In the genomic region with DNA sequence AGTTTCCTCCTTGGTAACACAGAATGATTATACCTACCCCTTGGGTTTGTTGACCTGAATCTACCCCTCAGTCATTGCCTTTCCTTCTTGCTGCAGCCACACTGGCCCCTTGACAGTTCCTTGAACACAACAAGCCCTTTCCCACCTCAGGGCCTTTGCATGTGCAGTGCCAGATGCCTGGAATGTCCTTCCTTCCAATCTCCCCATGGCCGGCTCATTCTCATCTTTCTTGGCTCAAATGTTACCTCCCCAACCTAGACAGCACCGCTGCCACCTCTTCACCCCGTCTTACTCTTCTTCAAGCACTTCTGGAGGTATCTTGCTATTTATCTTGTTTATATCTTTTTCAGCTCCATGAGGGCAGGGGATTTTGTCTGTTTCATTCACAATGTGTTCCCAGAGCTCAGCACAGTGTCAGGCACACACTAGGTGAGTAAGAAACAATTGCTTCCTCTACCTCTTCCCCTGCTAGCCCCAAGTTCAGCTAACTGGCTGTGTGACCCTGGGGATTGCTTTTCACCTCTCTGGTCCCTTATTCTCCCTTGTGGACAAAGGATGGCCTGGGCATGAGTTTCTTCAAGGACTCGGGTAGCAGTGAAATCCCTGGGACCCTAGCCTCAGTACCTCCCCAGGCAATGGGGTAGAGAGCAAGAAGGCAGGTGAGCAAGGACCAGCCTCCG, we compare ENCODE assay signal across 14 cellular contexts.
A peak's percentile ranks its signal among the peaks of the same experiment; 100 is the strongest.
DNase-seq lines count a peak whose midpoint lies in the region; TF ChIP-seq lines count a peak whose summit lies in the region.
"Had no signal": no experiment of that assay in that cellular context is flagged by ENCODE, and none has a peak within 500 bp of the region (broad histone marks: within the 10 kb centered on the region; RNA-seq: fewer than 3 reads in every experiment).

No MANE protein-coding gene starts in this region.

- H3K9me3 ChIP-seq in adipocyte (ENCODE audit: control insufficient read depth, low read length) (no peaks in the 10 kb centered on the region), thyroid gland (no peaks in the 10 kb centered on the region), SJCRH30 (replicated peaks) (no peaks in the 10 kb centered on the region)

- TF ChIP-seq POLR2A in thyroid gland (IDR thresholded peaks at IDR 0.05): no peak

- peak overlapping the region; percentile 78 for H3K9ac ChIP-seq in adipocyte (ENCODE audit: low read length)

- H3K27me3 Mint-ChIP-seq in endothelial cell (ENCODE audit: unreplicated experiment) (peaks cover 12% of the 10 kb centered on the region), nephron (ENCODE audit: low read depth) (peaks cover 28% of the 10 kb centered on the region)

- H3K36me3 Mint-ChIP-seq in endothelial cell (ENCODE audit: low read depth, unreplicated experiment) (no peaks in the 10 kb centered on the region), nephron (ENCODE audit: low read depth) (no peaks in the 10 kb centered on the region)
- H3K36me3 Mint-ChIP-seq: CD4-positive, alpha-beta memory T cell; memory B cell had no signal

- H3K4me1 ChIP-seq in adipocyte (ENCODE audit: control insufficient read depth, insufficient read depth, low read length) (peaks cover 39% of the 10 kb centered on the region), thyroid gland (peaks cover 27 to 45% of the 10 kb centered on the region in 2 donors), SJCRH30 (peaks cover 24% of the 10 kb centered on the region)

- H3K4me3 ChIP-seq in adipocyte (ENCODE audit: low read length) (peak overlapping the region; percentile 33), thyroid gland (replicated peaks in 1 of 3) (no peak overlapping the region), SJCRH30 (no peak overlapping the region)

- no peak overlapping the region for H3K27ac Mint-ChIP-seq in endothelial cell (ENCODE audit: unreplicated experiment)
- H3K27ac Mint-ChIP-seq in nephron: peak overlapping the region in 2 of 3 experiments; percentile 11 to 89
- H3K27ac Mint-ChIP-seq: effector memory CD8-positive, alpha-beta T cell; memory B cell had no signal

- H3K27me3 ChIP-seq in adipocyte (replicated peaks; ENCODE audit: control insufficient read depth, insufficient read depth, low read length) (no peaks in the 10 kb centered on the region), thyroid gland (no peaks in the 10 kb centered on the region), SJCRH30 (peaks cover 5% of the 10 kb centered on the region)

- H3K27ac ChIP-seq in thyroid gland (peak overlapping the region; percentile 14 to 88 (median 72)), SJCRH30 (no peak overlapping the region)

- TF ChIP-seq CTCF in endothelial cell (IDR thresholded peaks at IDR 0.05; ENCODE audit: unreplicated experiment): no peak
- no peak for TF ChIP-seq CTCF in nephron (IDR thresholded peaks at IDR 0.05; ENCODE audit: unreplicated experiment in 3 of 3)
- TF ChIP-seq CTCF in thyroid gland (IDR thresholded peaks at IDR 0.05): no peak

- H3K4me3 Mint-ChIP-seq in endothelial cell (ENCODE audit: unreplicated experiment) (peak overlapping the region; percentile 71), nephron (no peak overlapping the region)
- H3K4me3 Mint-ChIP-seq: CD4-positive, alpha-beta memory T cell; effector memory CD8-positive, alpha-beta T cell; memory B cell had no signal

- H3K9me3 Mint-ChIP-seq in endothelial cell (ENCODE audit: unreplicated experiment): no peaks in the 10 kb centered on the region
- H3K9me3 Mint-ChIP-seq in nephron: peaks cover 5% of the 10 kb centered on the region
- H3K9me3 Mint-ChIP-seq: effector memory CD8-positive, alpha-beta T cell; memory B cell had no signal

- intact Hi-C loops in thyroid gland (cut with DNase I): no loop called here

- DNase-seq in adipocyte (ENCODE audit: low read depth) (no peak), endothelial cell (ENCODE audit: low spot score) (no peak), thyroid gland (no peak), cerebellar nuclear complex (lab: John Stamatoyannopoulos, UW) (no peak), hippocampal formation (lab: John Stamatoyannopoulos, UW) (no peak), SJCRH30 (no peak)
- DNase-seq: CD4-positive, alpha-beta memory T cell; effector memory CD8-positive, alpha-beta T cell; KG1; NCI-H526 treated with DMSO at 0.1 percent for 48 hours; stimulated activated naive CD4-positive, alpha-beta T cell; T1000 had no signal

- WGBS in thyroid gland, 2 donors: 89 to 90% methylated on average over 4 to 5 of the region's 5 CpGs

- H3K4me1 Mint-ChIP-seq in endothelial cell (ENCODE audit: unreplicated experiment) (peaks cover 13% of the 10 kb centered on the region), nephron (peaks cover 55% of the 10 kb centered on the region)
- H3K4me1 Mint-ChIP-seq: CD4-positive, alpha-beta memory T cell; memory B cell had no signal

- no peaks in the 10 kb centered on the region for H3K36me3 ChIP-seq in adipocyte (ENCODE audit: control insufficient read depth, insufficient read depth, low read length, severe bottlenecking)
- no peaks in the 10 kb centered on the region for H3K36me3 ChIP-seq in thyroid gland
- no peaks in the 10 kb centered on the region for H3K36me3 ChIP-seq in SJCRH30
